Comparison of ENCODE assay signal across 28 cellular contexts in genomic region chr6:3665608-3666007, GRCh38.
DNase-seq lines count a peak whose midpoint lies in the region; ATAC-seq, FAIRE-seq and TF ChIP-seq lines count a peak whose summit lies in the region.
"Had no signal": no experiment of that assay in that cellular context is flagged by ENCODE, and none has a peak within 500 bp of the region (broad histone marks: within the 10 kb centered on the region; RNA-seq: fewer than 3 reads in every experiment).

No MANE protein-coding gene starts in this region.

- DNase-seq in amygdala (lab: John Stamatoyannopoulos, UW) (peak in 30 of 56 donors; percentile 8 to 69 (median 41)), frontal cortex (ENCODE audit: low spot score in 2 of 2) (peak; percentile 35 to 40), occipital lobe (lab: John Stamatoyannopoulos, UW) (peak; percentile 11), thyroid gland (peak in 1 of 2 donors; percentile 21), small intestine (no peak), kidney glomerular epithelial cell (lab: John Stamatoyannopoulos, UW) (no peak)
- DNase-seq: activated CD4-positive, alpha-beta T cell treated with anti-CD3 and anti-CD28 coated beads for 1 hour; activated naive CD4-positive, alpha-beta T cell treated with anti-CD3 and anti-CD28 coated beads for 36 hours; activated T-cell treated with anti-CD3 and anti-CD28 coated beads, Interleukin-2, amount 50 U/mL, for 48 hours; AML-193; cerebellar nuclear complex; DMS79 treated with DMSO at 0.1 percent for 48 hours; effector memory CD8-positive, alpha-beta T cell; H9; NCI-H2029; NCI-H345; psoas muscle; SHP77; spleen; stimulated activated CD4-positive, alpha-beta T cell treated with anti-CD3 and anti-CD28 coated beads, Interleukin-4, amount 100 ng/mL, for 1 hour; stimulated activated naive CD4-positive, alpha-beta T cell; SW 1271; tibial artery had no signal

- no peak for TF ChIP-seq CTCF in thyroid gland (IDR thresholded peaks at IDR 0.05)

- H3K27ac ChIP-seq in thyroid gland (peak overlapping the region; percentile 57 to 86 (median 79)), small intestine (ENCODE audit: low read depth in 1 of 2, low read length in 1 of 2) (no peak overlapping the region)
- H3K27ac ChIP-seq: ascending aorta, psoas muscle, spleen, tibial artery had no signal

- no peaks in the 10 kb centered on the region for H3K9me3 ChIP-seq in thyroid gland
- no peaks in the 10 kb centered on the region for H3K9me3 ChIP-seq in small intestine (ENCODE audit: control insufficient read depth, low read depth)

- no peaks in the 10 kb centered on the region for H3K27me3 ChIP-seq in thyroid gland
- no peaks in the 10 kb centered on the region for H3K27me3 ChIP-seq in small intestine (ENCODE audit: control insufficient read depth in 2 of 2, insufficient read depth in 2 of 2, low read length in 2 of 2)
- H3K27me3 ChIP-seq: ascending aorta, tibial artery had no signal

- TF ChIP-seq POLR2A in thyroid gland (IDR thresholded peaks at IDR 0.05), result no peak

- H3K4me1 ChIP-seq in thyroid gland, result peaks cover 32 to 33% of the 10 kb centered on the region in 2 donors
- H3K4me1 ChIP-seq in small intestine (ENCODE audit: control insufficient read depth in 2 of 2, insufficient read depth in 1 of 2, low read depth in 1 of 2, low read length in 1 of 2), result no peaks in the 10 kb centered on the region
- H3K4me1 ChIP-seq: ascending aorta, psoas muscle had no signal

- ATAC-seq in HG03095 (IDR thresholded peaks at IDR 0.05; ENCODE audit: unreplicated experiment), result no peak
- ATAC-seq: effector memory CD8-positive, alpha-beta T cell; GM12878; K562; natural killer cell treated with Interleukin-12 subunit alpha and Interleukin-12 subunit beta and Interleukin-15 and Interleukin-18, amount 100 ng/mL, for 72 hours; psoas muscle had no signal

- WGBS in thyroid gland, 2 donors, result 56 to 69% methylated on average over 1 of the region's 1 CpG
- 72 to 90% (median 79%) methylated on average over 1 of the region's 1 CpG for WGBS in small intestine, 3 donors

- H3K36me3 ChIP-seq in thyroid gland (no peaks in the 10 kb centered on the region), small intestine (ENCODE audit: control insufficient read depth in 2 of 2, insufficient read depth in 2 of 2, low read length in 2 of 2) (no peaks in the 10 kb centered on the region)
- H3K36me3 ChIP-seq: spleen, tibial artery had no signal

- intact Hi-C loops in thyroid gland (cut with DNase I), result no loop called here

- H3K4me3 ChIP-seq in thyroid gland (replicated peaks in 1 of 3) (no peak overlapping the region), small intestine (ENCODE audit: low read depth in 1 of 2, low read length in 2 of 2) (no peak overlapping the region)
- H3K4me3 ChIP-seq: ascending aorta, GM12878, K562, psoas muscle, spleen, tibial artery had no signal

- FAIRE-seq in frontal cortex (lab: Jason Lieb, UNC) (no peak), small intestine (lab: Jason Lieb, UNC) (no peak)
- FAIRE-seq: GM12878, K562 had no signal

Comparison
In these comparisons a context has a peak if more than half of its experiments do, and no peak if none do; other contexts are left out.
1. DNase-seq: peak in amygdala (30 of 56), frontal cortex (2 of 2) and occipital lobe (single experiment); none in small intestine (single experiment) and kidney glomerular epithelial cell (single experiment).
2. H3K27ac ChIP-seq: peak in thyroid gland (3 of 3); none in small intestine (0 of 2).